36 cellular contexts compared by ENCODE assay signal in the genomic region with DNA sequence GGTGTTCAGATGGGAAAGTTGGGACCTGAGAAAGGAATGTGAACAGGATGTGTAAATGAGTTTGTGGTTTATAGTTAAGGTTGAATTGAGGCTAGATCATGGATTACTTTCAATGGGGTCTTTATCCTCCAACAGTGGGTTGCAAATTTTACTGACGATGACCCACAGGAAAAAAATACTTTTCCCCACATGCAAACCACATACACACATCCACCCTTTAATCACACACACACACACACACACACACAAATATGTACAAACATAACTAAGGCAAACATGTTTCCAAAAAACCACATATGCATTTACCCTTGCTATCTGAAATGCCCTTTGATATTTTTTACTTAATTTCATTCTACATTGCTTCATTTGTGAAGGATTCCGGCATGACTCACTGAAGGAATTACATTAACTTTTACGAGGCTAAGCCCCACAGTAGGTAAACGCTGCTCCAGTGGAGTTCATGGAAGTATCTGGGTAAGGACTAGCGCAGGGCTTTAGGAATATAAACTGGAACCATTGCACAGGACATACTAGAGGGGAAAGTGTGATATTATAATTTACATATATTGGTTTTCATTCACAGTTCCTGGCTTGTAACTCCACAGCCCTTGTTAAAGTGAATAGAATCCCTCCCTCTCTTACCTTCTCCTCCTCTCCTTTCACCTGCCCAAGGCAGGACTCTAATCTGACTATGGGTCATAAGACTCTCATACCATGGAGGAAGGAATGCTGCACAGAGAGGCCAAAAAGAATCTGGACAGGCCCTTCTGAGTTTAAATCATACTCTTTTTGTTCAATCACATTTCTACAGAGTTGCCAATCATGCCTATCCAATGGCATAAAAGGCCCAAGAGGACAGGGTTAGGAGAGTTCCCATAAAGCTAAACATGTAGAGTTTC. TPM values are rescaled to one million over a fixed set of nuclear protein-coding genes. Genes with fewer than 3 reads are reported as not detected.
DNase-seq lines count a peak whose midpoint lies in the region; ATAC-seq, FAIRE-seq and TF ChIP-seq lines count a peak whose summit lies in the region.
"Had no signal": no experiment of that assay in that cellular context is flagged by ENCODE, and none has a peak within 500 bp of the region (broad histone marks: within the 10 kb centered on the region; RNA-seq: fewer than 3 reads in every experiment).

No MANE protein-coding gene starts in this region.

- BruUV-seq in PC-3 (replicated peaks; lab: Mats Ljungman, UMichigan) = TSS peak; percentile 69

- TF ChIP-seq CTCF in SK-N-SH (IDR thresholded peaks at IDR 0.05) (no peak), PC-3 (conservative IDR thresholded peaks at IDR 0.05; ENCODE audit: low read depth, low read length) (no peak), heart right ventricle (IDR thresholded peaks at IDR 0.05) (no peak)

- H3K4me3 ChIP-seq in SK-N-SH (ENCODE audit: low read depth in 2 of 2, low read length in 1 of 2) (no peak overlapping the region), PC-3 (ENCODE audit: low read length) (peak overlapping the region; percentile 13; the same call in 1 of the 2 replicates), heart right ventricle (no peak overlapping the region)
- H3K4me3 ChIP-seq: gastrocnemius medialis, ovary, testis had no signal

- no peak for TF ChIP-seq POLR2A in GM12891 (IDR thresholded peaks at IDR 0.05; ENCODE audit: low read depth, low read length)

- H4K20me1 ChIP-seq in SK-N-SH (ENCODE audit: insufficient read depth) = no peaks in the 10 kb centered on the region
- H4K20me1 ChIP-seq in PC-3 (ENCODE audit: low read length) = no peaks in the 10 kb centered on the region

- H3K79me2 ChIP-seq in SK-N-SH (ENCODE audit: insufficient read depth) (no peaks in the 10 kb centered on the region), PC-3 (ENCODE audit: low read length) (no peaks in the 10 kb centered on the region)

- H2AFZ ChIP-seq in SK-N-SH (ENCODE audit: low read depth) (no peak overlapping the region), PC-3 (ENCODE audit: low read length) (no peak overlapping the region)

- H3K9me3 ChIP-seq in SK-N-SH (no peaks in the 10 kb centered on the region), PC-3 (ENCODE audit: low read length) (no peaks in the 10 kb centered on the region; the same call in 1 of the 2 replicates), heart right ventricle (peaks cover 0 to 22% (median 5%) of the 10 kb centered on the region in 11 donors)
- H3K9me3 ChIP-seq: ovary, testis had no signal

- TF ChIP-seq RAD21 in SK-N-SH (IDR thresholded peaks at IDR 0.05; ENCODE audit: low read length) = no peak

- H3K27ac ChIP-seq in SK-N-SH (ENCODE audit: low read depth in 2 of 2, low read length in 1 of 2) = no peak overlapping the region
- peak overlapping the region; percentile 67 for H3K27ac ChIP-seq in PC-3 (ENCODE audit: low read length)
- H3K27ac ChIP-seq in heart right ventricle = no peak overlapping the region
- H3K27ac ChIP-seq: 22Rv1, gastrocnemius medialis, ovary, testis had no signal

- H3K9ac ChIP-seq in SK-N-SH (no peak overlapping the region), PC-3 (ENCODE audit: low read length) (no peak overlapping the region)

- WGBS in SK-N-SH (ENCODE audit: low lambda C conversion rate) = 25% methylated on average over 5 of the region's 5 CpGs
- WGBS in heart right ventricle, 2 donors = 84 to 88% methylated on average over 5 of the region's 5 CpGs

- intact Hi-C loops in PC-3 (cut with micrococcal nuclease) (loop anchor here (2.0 kb wide), 2 partner anchors 134 to 168 kb away; no protein-coding TSS in a partner anchor), heart right ventricle (cut with DNase I) (no loop called here)

- DNase-seq in SK-N-SH = no peak
- peak; percentile 90 for DNase-seq in PC-3
- DNase-seq in fibroblast of peridontal ligament (ENCODE audit: extremely low read depth) = peak; percentile 4
- DNase-seq in HK-2 (ENCODE audit: unreplicated experiment) = no peak
- no peak for DNase-seq in heart right ventricle
- no peak for DNase-seq in GM12891 (ENCODE audit: insufficient read length, low spot score)
- DNase-seq: activated CD4-positive, alpha-beta T cell treated with anti-CD3 and anti-CD28 coated beads for 48 hours; activated naive CD4-positive, alpha-beta T cell treated with Interleukin-2 at 50 U/mL for 16 hours; activated T-cell treated with anti-CD3 and anti-CD28 coated beads, Interleukin-2, amount 50 U/mL, for 48 hours; amniotic stem cell; CD8-positive, alpha-beta memory T cell; DMS53; effector memory CD4-positive, alpha-beta T cell; gastrocnemius medialis; HFFc6; hypothalamus; KG1; midbrain; NCI-H1694; NCI-H2171; NCI-H524 treated with DMSO at 0.1 percent for 48 hours; NK-92 treated with Interleukin-12 subunit alpha and Interleukin-12 subunit beta, amount 100 ng/mL, for 24 hours; ovary; right cardiac atrium; stimulated activated CD4-positive, alpha-beta T cell treated with anti-CD3 and anti-CD28 coated beads, Interleukin-4, amount 100 ng/mL, for 4 hours; stimulated activated naive CD4-positive, alpha-beta T cell treated with Interleukin-2 at 50 U/mL for 16 hours; T-helper 2 cell; testis had no signal

- no peak for ATAC-seq in SK-N-SH treated with all-trans-retinoic acid at 6 μM for 48 hours
- peak; percentile 99 for ATAC-seq in PC-3
- ATAC-seq in heart right ventricle = no peak
- ATAC-seq in HG03025 (IDR thresholded peaks at IDR 0.05; ENCODE audit: low FRiP score, unreplicated experiment) = no peak
- ATAC-seq: esophagus mucosa, gastrocnemius medialis, Panc1, right cardiac atrium had no signal

- TF ChIP-seq EP300 in SK-N-SH (IDR thresholded peaks at IDR 0.05; ENCODE audit: borderline replicate concordance in 1 of 2, low read depth in 1 of 2, low read length in 1 of 2) = no peak

- CTCF ChIA-PET in SK-N-SH (lab: Yijun Ruan, JAX) = no interaction called here
- CTCF ChIA-PET in PC-3 (lab: Charles Lee) = no interaction called here

- no peak for FAIRE-seq in GM12891 (lab: Jason Lieb, UNC)
- FAIRE-seq: bronchial epithelial cell, colon, islet of Langerhans had no signal

- no peak overlapping the region for H3K4me2 ChIP-seq in SK-N-SH
- H3K4me2 ChIP-seq in PC-3 (ENCODE audit: low read length) = peak overlapping the region; percentile 49

- no peaks in the 10 kb centered on the region for H3K36me3 ChIP-seq in SK-N-SH (replicated peaks in 1 of 2; ENCODE audit: control insufficient read depth in 1 of 2, insufficient read depth in 2 of 2, low read length in 1 of 2)
- no peaks in the 10 kb centered on the region for H3K36me3 ChIP-seq in PC-3 (ENCODE audit: low read depth, low read length)
- no peaks in the 10 kb centered on the region for H3K36me3 ChIP-seq in heart right ventricle
- H3K36me3 ChIP-seq: gastrocnemius medialis, ovary had no signal

- POLR2A ChIA-PET in SK-N-SH (lab: Yijun Ruan, JAX) (no interaction called here), PC-3 (lab: Charles Lee; ENCODE audit: unreplicated experiment) (no interaction called here)

- H3K27me3 ChIP-seq in SK-N-SH (ENCODE audit: insufficient read depth) (no peaks in the 10 kb centered on the region), PC-3 (ENCODE audit: low read length) (no peaks in the 10 kb centered on the region), heart right ventricle (no peaks in the 10 kb centered on the region)
- H3K27me3 ChIP-seq: gastrocnemius medialis, ovary, testis had no signal

- H3K4me1 ChIP-seq in SK-N-SH (ENCODE audit: control insufficient read depth in 1 of 2, insufficient read depth in 2 of 2, low read depth in 1 of 2, low read length in 1 of 2) = no peaks in the 10 kb centered on the region
- peaks cover 19% of the 10 kb centered on the region for H3K4me1 ChIP-seq in PC-3 (ENCODE audit: insufficient read depth, low read length)
- H3K4me1 ChIP-seq in heart right ventricle = no peaks in the 10 kb centered on the region
- H3K4me1 ChIP-seq: gastrocnemius medialis, testis had no signal

- H3K9me2 ChIP-seq in SK-N-SH (0 out of 2 replicates have a peak, but pooled peaks cover 4% of the 10 kb centered on the region), PC-3 (replicated peaks; ENCODE audit: low read length) (no peaks in the 10 kb centered on the region; the same call in 1 of the 2 replicates)

- H3F3A ChIP-seq in SK-N-SH (replicated peaks; ENCODE audit: insufficient read depth) (no peaks in the 10 kb centered on the region), PC-3 (ENCODE audit: low read length, unreplicated experiment) (no peaks in the 10 kb centered on the region)

TF ChIP-seq in SK-N-SH treated with all-trans-retinoic acid at 6 μM for 48 hours, 23 proteins besides CTCF, POLR2A, EP300 and RAD21:
- TF ChIP-seq ZFP3 (CRISPR knock-in tag; IDR thresholded peaks at IDR 0.05) (peak; percentile 65; the same call in 1 of the 2 replicates), ARNTL (CRISPR knock-in tag; IDR thresholded peaks at IDR 0.05; ENCODE audit: borderline replicate concordance, low read depth) (no peak)

TF ChIP-seq in SK-N-SH, 30 proteins besides CTCF, POLR2A, EP300 and RAD21 (continues in another document):
- TF ChIP-seq CHD2 (IDR thresholded peaks at IDR 0.05; ENCODE audit: low read length, partially characterized antibody) (no peak), MXI1 (IDR thresholded peaks at IDR 0.05; ENCODE audit: low read depth, low read length) (no peak), YY1 (IDR thresholded peaks at IDR 0.05; ENCODE audit: low read depth) (no peak), NFIC (IDR thresholded peaks at IDR 0.05; ENCODE audit: borderline replicate concordance) (no peak), NRF1 (IDR thresholded peaks at IDR 0.05; ENCODE audit: low read depth, low read length) (no peak)

TF ChIP-seq in GM12891, 5 proteins besides CTCF, POLR2A, EP300 and RAD21:
- TF ChIP-seq SPI1 (IDR thresholded peaks at IDR 0.05; ENCODE audit: low read depth, low read length) (no peak), POLR2AphosphoS5 (IDR thresholded peaks at IDR 0.05; ENCODE audit: low read depth, low read length) (no peak), TAF1 (IDR thresholded peaks at IDR 0.05; ENCODE audit: low read depth, low read length) (no peak), PAX5 (IDR thresholded peaks at IDR 0.05; ENCODE audit: insufficient read depth, low read length, severe bottlenecking) (no peak), POU2F2 (IDR thresholded peaks at IDR 0.05; ENCODE audit: low read depth, low read length) (no peak)
TF ChIP-seq in GM12891: peak in this region for 0.

RNA-seq across cellular contexts. Expression of gene SPEF2, which starts 8.5 kb away (rescaled TPM):
- 1.6 and 2.6 TPM in 2 replicates for polyA plus RNA-seq in SK-N-SH (2012; rRNA removed)
- polyA plus RNA-seq in SK-N-SH (2012; cell fraction: cytosol; rRNA removed) = 1.4 and 1.7 TPM in 2 replicates
- 3.8 and 8.5 TPM in 2 replicates for polyA plus RNA-seq in SK-N-SH (2012; cell fraction: nucleus; rRNA removed)
- total RNA-seq in PC-3 (2014; rRNA removed) = 2.3 and 2.7 TPM in 2 replicates
- total RNA-seq in heart right ventricle = 1 to 10 TPM in 9 of 10 donors, under 1 TPM in 1; 0.55 to 3.2 (median 1.9) TPM
- polyA plus RNA-seq in heart right ventricle = 1 to 10 TPM in 1 of 2 donors, under 1 TPM in 1; 0.42 to 1.6 TPM
- 0.12 TPM for polyA plus RNA-seq in GM12891 (2012; ENCODE audit: low read depth, missing spikeins)

Comparison
In these comparisons a context has a peak if more than half of its experiments do, and no peak if none do; other contexts are left out.
1. DNase-seq: peak in PC-3 (single experiment) and fibroblast of peridontal ligament (single experiment); none in SK-N-SH (single experiment), HK-2 (single experiment), heart right ventricle (0 of 2) and GM12891 (single experiment).